22 cellular contexts compared by ENCODE assay signal in genomic region chr2:60507211-60507810, GRCh38. TPM values are rescaled to one million over a fixed set of nuclear protein-coding genes. Genes with fewer than 3 reads are reported as not detected.
DNase-seq lines count a peak whose midpoint lies in the region; ATAC-seq and TF ChIP-seq lines count a peak whose summit lies in the region.
"Had no signal": no experiment of that assay in that cellular context is flagged by ENCODE, and none has a peak within 500 bp of the region (broad histone marks: within the 10 kb centered on the region; RNA-seq: fewer than 3 reads in every experiment).

No MANE protein-coding gene starts in this region.

- 29% methylated on average over 7 of the region's 7 CpGs for WGBS in prostate gland

- ATAC-seq in GM21619 (IDR thresholded peaks at IDR 0.05; ENCODE audit: unreplicated experiment): no peak
- ATAC-seq in HG03354 (IDR thresholded peaks at IDR 0.05; ENCODE audit: poor library complexity, severe bottlenecking, unreplicated experiment): no peak
- ATAC-seq: activated CD8-positive, alpha-beta T cell treated with anti-CD3 and anti-CD28 coated beads, Interleukin-2, amount 10 ng/mL, durations not matched to agents 7 days and 5 days had no signal

- H3K4me3 Mint-ChIP-seq in CD14-positive monocyte (peak overlapping the region; percentile 12 to 18), nephron progenitor cell (no peak overlapping the region)
- H3K4me3 Mint-ChIP-seq: activated CD8-positive, alpha-beta T cell treated with anti-CD3 and anti-CD28 coated beads, Interleukin-2, amount 10 ng/mL, durations not matched to agents 7 days and 5 days; activated T-cell treated with anti-CD3 and anti-CD28 coated beads, Interleukin-2, amount 50 U/mL, for 24 hours; neural crest cell had no signal

- H3K27ac ChIP-seq in prostate gland: peak overlapping the region; percentile 32 to 50
- H3K27ac ChIP-seq: C4-2B, KMS-11, vagina had no signal

- H3K9me3 ChIP-seq in prostate gland: no peaks in the 10 kb centered on the region
- H3K9me3 ChIP-seq: vagina had no signal

- H3K4me3 ChIP-seq in epithelial cell of esophagus (ENCODE audit: low read length): no peak overlapping the region
- H3K4me3 ChIP-seq in prostate gland: no peak overlapping the region
- H3K4me3 ChIP-seq: vagina had no signal

- H3K4me1 Mint-ChIP-seq in CD14-positive monocyte (peaks cover 66% of the 10 kb centered on the region), nephron progenitor cell (peaks cover 78% of the 10 kb centered on the region)

- no peaks in the 10 kb centered on the region for H3K27me3 ChIP-seq in prostate gland (replicated peaks; ENCODE audit: insufficient read depth)
- H3K27me3 ChIP-seq: vagina had no signal

- H3K36me3 Mint-ChIP-seq in CD14-positive monocyte: peaks cover 16 to 21% of the 10 kb centered on the region in 2 donors
- H3K36me3 Mint-ChIP-seq in nephron progenitor cell (ENCODE audit: low read depth): no peaks in the 10 kb centered on the region

- DNase-seq in CD14-positive monocyte (ENCODE audit: low spot score) (no peak), NCI-H69 (lab: John Stamatoyannopoulos, UW) (peak; percentile 5), epithelial cell of esophagus (ENCODE audit: low read depth) (peak; percentile 31), prostate gland (ENCODE audit: low spot score) (no peak), nephron progenitor cell (no peak), DMS114 treated with DMSO at 0.1 percent for 48 hours (lab: John Stamatoyannopoulos, UW; ENCODE audit: unreplicated experiment) (no peak)
- DNase-seq: activated CD4-positive, CD25-positive, alpha-beta regulatory T cell treated with anti-CD3 and anti-CD28 coated beads, Interleukin-2, amount 50 U/mL, for 72 hours; activated CD8-positive, alpha-beta T cell treated with anti-CD3 and anti-CD28 coated beads, Interleukin-2, amount 10 ng/mL, durations not matched to agents 7 days and 5 days; activated naive CD4-positive, alpha-beta T cell; activated T-cell treated with anti-CD3 and anti-CD28 coated beads, Interleukin-2, amount 50 U/mL, for 24 hours; DMS153; effector CD8-positive, alpha-beta T cell; GDM1; left colon; NCI-H1930; NCI-H345 had no signal

- no peak for TF ChIP-seq POLR2A in prostate gland (IDR thresholded peaks at IDR 0.05)

- intact Hi-C loops in CD14-positive monocyte (cut with micrococcal nuclease) (no loop called here), prostate gland (cut with DNase I) (no loop called here)

- H3K9me3 Mint-ChIP-seq in CD14-positive monocyte (peaks cover 0 to 3% (median 0%) of the 10 kb centered on the region in 7 donors), nephron progenitor cell (no peaks in the 10 kb centered on the region)
- H3K9me3 Mint-ChIP-seq: activated T-cell treated with anti-CD3 and anti-CD28 coated beads, Interleukin-2, amount 50 U/mL, for 24 hours; neural crest cell had no signal

- H3K27me3 Mint-ChIP-seq in CD14-positive monocyte (ENCODE audit: low read depth in 3 of 3) (no peaks in the 10 kb centered on the region), nephron progenitor cell (ENCODE audit: low read depth, poor library complexity) (peaks cover 4% of the 10 kb centered on the region)

- peaks cover 2% of the 10 kb centered on the region for H3K4me1 ChIP-seq in prostate gland (replicated peaks)

- TF ChIP-seq CTCF in CD14-positive monocyte (IDR thresholded peaks at IDR 0.05): no peak
- TF ChIP-seq CTCF in epithelial cell of esophagus (IDR thresholded peaks at IDR 0.05; ENCODE audit: insufficient read depth, low read depth, low read length, missing control alignments): no peak
- no peak for TF ChIP-seq CTCF in prostate gland (IDR thresholded peaks at IDR 0.05)
- no peak for TF ChIP-seq CTCF in nephron progenitor cell (IDR thresholded peaks at IDR 0.05)

- H3K27ac Mint-ChIP-seq in CD14-positive monocyte: peak overlapping the region; percentile 49 to 90 (median 73)
- no peak overlapping the region for H3K27ac Mint-ChIP-seq in nephron progenitor cell
- H3K27ac Mint-ChIP-seq: activated CD8-positive, alpha-beta T cell treated with anti-CD3 and anti-CD28 coated beads, Interleukin-2, amount 10 ng/mL, durations not matched to agents 7 days and 5 days; activated T-cell treated with anti-CD3 and anti-CD28 coated beads, Interleukin-2, amount 50 U/mL, for 24 hours had no signal

- H3K36me3 ChIP-seq in prostate gland: no peaks in the 10 kb centered on the region
- H3K36me3 ChIP-seq: vagina had no signal

RNA-seq across cellular contexts. Expression of gene BCL11A, which starts 46.1 kb away (rescaled TPM):
- 10 to 100 TPM in 1 of 2 donors, 1 to 10 TPM in 1; 8.7 to 11.1 TPM for polyA plus RNA-seq in CD14-positive monocyte
- 10 to 100 TPM; 14.6 to 22.2 TPM for total RNA-seq in prostate gland

Comparison
In these comparisons a context has a peak if more than half of its experiments do, and no peak if none do; other contexts are left out.
1. DNase-seq: peak in NCI-H69 (single experiment) and epithelial cell of esophagus (single experiment); none in CD14-positive monocyte (single experiment), prostate gland (single experiment), nephron progenitor cell (single experiment) and DMS114 treated with DMSO at 0.1 percent for 48 hours (single experiment).